8 cellular contexts compared by ENCODE assay signal in genomic region chr12:56836800-56837663, GRCh38.
DNase-seq lines count a peak whose midpoint lies in the region; ATAC-seq and TF ChIP-seq lines count a peak whose summit lies in the region.

No MANE protein-coding gene starts in this region.

- H3K36me3 Mint-ChIP-seq in activated naive CD8-positive, alpha-beta T cell, result no peaks in the 10 kb centered on the region
- H3K36me3 Mint-ChIP-seq in osteocyte (ENCODE audit: unreplicated experiment), result no peaks in the 10 kb centered on the region

- no peaks in the 10 kb centered on the region for H3K27me3 ChIP-seq in spleen (replicated peaks in 1 of 7)

- peaks cover 0 to 47% (median 21%) of the 10 kb centered on the region in 6 donors for H3K4me1 ChIP-seq in spleen

- peak overlapping the region; percentile 68 for H3K27ac Mint-ChIP-seq in activated naive CD8-positive, alpha-beta T cell
- H3K27ac Mint-ChIP-seq in osteocyte (ENCODE audit: unreplicated experiment), result peak overlapping the region; percentile 32

- TF ChIP-seq CTCF in osteocyte (IDR thresholded peaks at IDR 0.05) (no peak), spleen (IDR thresholded peaks at IDR 0.05 in 8 of 11, conservative IDR thresholded peaks at IDR 0.05 in 3 of 11) (no peak)

- no peaks in the 10 kb centered on the region for H3K9me3 Mint-ChIP-seq in activated naive CD8-positive, alpha-beta T cell (ENCODE audit: low read depth)
- no peaks in the 10 kb centered on the region for H3K9me3 Mint-ChIP-seq in osteocyte (ENCODE audit: unreplicated experiment)

- no peak for ATAC-seq in GM18870 (IDR thresholded peaks at IDR 0.05; ENCODE audit: unreplicated experiment)
- ATAC-seq in HG03025 (IDR thresholded peaks at IDR 0.05; ENCODE audit: low FRiP score, unreplicated experiment), result no peak

- no peaks in the 10 kb centered on the region for H3K9me3 ChIP-seq in spleen

- 49 to 61% (median 55%) methylated on average over 9 of the region's 9 CpGs for WGBS in spleen, 5 donors

- intact Hi-C loops in spleen (cut with DNase I; ENCODE audit: low total_unique reads), result loop anchor here (5.0 kb wide), 1 partner anchor 150 kb away; no protein-coding TSS in a partner anchor

- no peaks in the 10 kb centered on the region for H3K36me3 ChIP-seq in spleen

- H3K4me3 Mint-ChIP-seq in activated naive CD8-positive, alpha-beta T cell, result peak overlapping the region; percentile 66
- H3K4me3 Mint-ChIP-seq in osteocyte (ENCODE audit: unreplicated experiment), result no peak overlapping the region

- peaks cover 14% of the 10 kb centered on the region for H3K4me1 Mint-ChIP-seq in activated naive CD8-positive, alpha-beta T cell (ENCODE audit: low read depth)
- H3K4me1 Mint-ChIP-seq in osteocyte (ENCODE audit: unreplicated experiment), result peaks cover 57% of the 10 kb centered on the region

- peak overlapping the region in 3 of 8 donors; percentile 11 to 57 (median 53) for H3K27ac ChIP-seq in spleen

- peak overlapping the region in 1 of 8 donors; percentile 25 for H3K4me3 ChIP-seq in spleen

- TF ChIP-seq POLR2A in spleen (IDR thresholded peaks at IDR 0.05), result no peak

- DNase-seq in EH (ENCODE audit: low read depth), result peak; percentile 89
- DNase-seq in NCI-H2029 (lab: John Stamatoyannopoulos, UW), result peak; percentile 35
- DNase-seq in osteocyte (ENCODE audit: extremely low spot score, unreplicated experiment), result no peak
- DNase-seq in spleen, result no peak
- no peak for DNase-seq in NCI-H1436 treated with DMSO at 0.1 percent for 48 hours (lab: John Stamatoyannopoulos, UW)

- no peaks in the 10 kb centered on the region for H3K27me3 Mint-ChIP-seq in activated naive CD8-positive, alpha-beta T cell
- peaks cover 9% of the 10 kb centered on the region for H3K27me3 Mint-ChIP-seq in osteocyte (ENCODE audit: unreplicated experiment)

Comparison
In these comparisons a context has a peak if more than half of its experiments do, and no peak if none do; other contexts are left out.
1. DNase-seq: peak in EH (single experiment) and NCI-H2029 (single experiment); none in osteocyte (single experiment), spleen (single experiment) and NCI-H1436 treated with DMSO at 0.1 percent for 48 hours (single experiment).